2 cellular contexts compared by ENCODE assay signal in the genomic region with DNA sequence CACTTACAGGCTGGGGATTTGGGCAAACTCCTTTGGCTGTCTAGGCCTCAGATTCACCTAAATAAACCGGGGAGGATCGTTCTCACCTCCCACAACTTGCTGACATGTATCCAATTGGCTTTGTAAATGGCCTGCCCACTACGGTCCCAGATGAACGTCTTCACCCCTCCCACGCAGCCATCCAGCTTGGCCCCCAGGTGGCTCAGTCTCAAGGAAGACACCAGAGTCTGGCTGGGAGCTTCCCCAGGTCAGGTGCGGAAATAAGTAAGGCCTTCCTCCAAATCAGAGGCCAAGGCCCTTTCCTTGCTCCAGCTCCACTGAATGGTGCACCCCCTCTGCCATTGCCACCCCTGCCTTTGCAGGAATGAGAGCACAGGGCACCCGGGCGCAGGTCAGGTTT.
A peak's percentile ranks its signal among the peaks of the same experiment; 100 is the strongest.
TF ChIP-seq lines count a peak whose summit lies in the region.

No MANE protein-coding gene starts in this region.

TF ChIP-seq in HEK293, 187 proteins besides CTCF, POLR2A, EP300 and RAD21:
- TF ChIP-seq HOXD13 (CRISPR knock-in tag; IDR thresholded peaks at IDR 0.05; ENCODE audit: borderline replicate concordance) (no peak), ZNF777 (tag by site-specific recombination; IDR thresholded peaks at IDR 0.05; ENCODE audit: borderline replicate concordance) (no peak), RBAK (tag by site-specific recombination; IDR thresholded peaks at IDR 0.05) (no peak), EGR2 (tag by site-specific recombination; IDR thresholded peaks at IDR 0.05; ENCODE audit: low read depth) (peak; percentile 74), ZNF654 (tag by site-specific recombination; IDR thresholded peaks at IDR 0.05; ENCODE audit: low read depth) (no peak)
- TF ChIP-seq, protein P1, sequence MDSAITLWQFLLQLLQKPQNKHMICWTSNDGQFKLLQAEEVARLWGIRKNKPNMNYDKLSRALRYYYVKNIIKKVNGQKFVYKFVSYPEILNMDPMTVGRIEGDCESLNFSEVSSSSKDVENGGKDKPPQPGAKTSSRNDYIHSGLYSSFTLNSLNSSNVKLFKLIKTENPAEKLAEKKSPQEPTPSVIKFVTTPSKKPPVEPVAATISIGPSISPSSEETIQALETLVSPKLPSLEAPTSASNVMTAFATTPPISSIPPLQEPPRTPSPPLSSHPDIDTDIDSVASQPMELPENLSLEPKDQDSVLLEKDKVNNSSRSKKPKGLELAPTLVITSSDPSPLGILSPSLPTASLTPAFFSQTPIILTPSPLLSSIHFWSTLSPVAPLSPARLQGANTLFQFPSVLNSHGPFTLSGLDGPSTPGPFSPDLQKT (IDR thresholded peaks at IDR 0.05; ENCODE audit: borderline replicate concordance, low read depth, low read length) = no peak
TF ChIP-seq in HEK293: peak in this region for 1.

TF ChIP-seq in K562, 482 proteins besides CTCF, POLR2A, EP300 and RAD21:
- TF ChIP-seq, protein P2, sequence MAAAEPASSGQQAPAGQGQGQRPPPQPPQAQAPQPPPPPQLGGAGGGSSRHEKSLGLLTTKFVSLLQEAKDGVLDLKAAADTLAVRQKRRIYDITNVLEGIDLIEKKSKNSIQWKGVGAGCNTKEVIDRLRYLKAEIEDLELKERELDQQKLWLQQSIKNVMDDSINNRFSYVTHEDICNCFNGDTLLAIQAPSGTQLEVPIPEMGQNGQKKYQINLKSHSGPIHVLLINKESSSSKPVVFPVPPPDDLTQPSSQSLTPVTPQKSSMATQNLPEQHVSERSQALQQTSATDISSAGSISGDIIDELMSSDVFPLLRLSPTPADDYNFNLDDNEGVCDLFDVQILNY (CRISPR knock-in tag; IDR thresholded peaks at IDR 0.05) = 0 out of 2 replicates have a peak, but pooled peaks have one; percentile 16
- TF ChIP-seq ZNF76 (CRISPR knock-in tag; IDR thresholded peaks at IDR 0.05; ENCODE audit: borderline replicate concordance) (no peak), CEBPG (CRISPR knock-in tag; IDR thresholded peaks at IDR 0.05) (0 out of 2 replicates have a peak, but pooled peaks have one; percentile 6), CEBPG (tag; conservative IDR thresholded peaks at IDR 0.05 in 1 of 2, IDR thresholded peaks at IDR 0.05 in 1 of 2) (no peak), GTF2F1 (IDR thresholded peaks at IDR 0.05; ENCODE audit: low read depth, low read length) (0 out of 2 replicates have a peak, but pooled peaks have one; percentile 53)
- TF ChIP-seq, protein P3, sequence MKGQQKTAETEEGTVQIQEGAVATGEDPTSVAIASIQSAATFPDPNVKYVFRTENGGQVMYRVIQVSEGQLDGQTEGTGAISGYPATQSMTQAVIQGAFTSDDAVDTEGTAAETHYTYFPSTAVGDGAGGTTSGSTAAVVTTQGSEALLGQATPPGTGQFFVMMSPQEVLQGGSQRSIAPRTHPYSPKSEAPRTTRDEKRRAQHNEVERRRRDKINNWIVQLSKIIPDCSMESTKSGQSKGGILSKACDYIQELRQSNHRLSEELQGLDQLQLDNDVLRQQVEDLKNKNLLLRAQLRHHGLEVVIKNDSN (CRISPR knock-in tag; IDR thresholded peaks at IDR 0.05) = peak; percentile 41; the same call in 1 of the 2 replicates
- TF ChIP-seq, protein P4, sequence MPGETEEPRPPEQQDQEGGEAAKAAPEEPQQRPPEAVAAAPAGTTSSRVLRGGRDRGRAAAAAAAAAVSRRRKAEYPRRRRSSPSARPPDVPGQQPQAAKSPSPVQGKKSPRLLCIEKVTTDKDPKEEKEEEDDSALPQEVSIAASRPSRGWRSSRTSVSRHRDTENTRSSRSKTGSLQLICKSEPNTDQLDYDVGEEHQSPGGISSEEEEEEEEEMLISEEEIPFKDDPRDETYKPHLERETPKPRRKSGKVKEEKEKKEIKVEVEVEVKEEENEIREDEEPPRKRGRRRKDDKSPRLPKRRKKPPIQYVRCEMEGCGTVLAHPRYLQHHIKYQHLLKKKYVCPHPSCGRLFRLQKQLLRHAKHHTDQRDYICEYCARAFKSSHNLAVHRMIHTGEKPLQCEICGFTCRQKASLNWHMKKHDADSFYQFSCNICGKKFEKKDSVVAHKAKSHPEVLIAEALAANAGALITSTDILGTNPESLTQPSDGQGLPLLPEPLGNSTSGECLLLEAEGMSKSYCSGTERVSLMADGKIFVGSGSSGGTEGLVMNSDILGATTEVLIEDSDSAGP (CRISPR knock-in tag; IDR thresholded peaks at IDR 0.05) = peak; percentile 49; the same call in 1 of the 2 replicates
TF ChIP-seq in K562: peak in this region for 5.
